Comparison of ENCODE assay signal across 17 cellular contexts in the genomic region with DNA sequence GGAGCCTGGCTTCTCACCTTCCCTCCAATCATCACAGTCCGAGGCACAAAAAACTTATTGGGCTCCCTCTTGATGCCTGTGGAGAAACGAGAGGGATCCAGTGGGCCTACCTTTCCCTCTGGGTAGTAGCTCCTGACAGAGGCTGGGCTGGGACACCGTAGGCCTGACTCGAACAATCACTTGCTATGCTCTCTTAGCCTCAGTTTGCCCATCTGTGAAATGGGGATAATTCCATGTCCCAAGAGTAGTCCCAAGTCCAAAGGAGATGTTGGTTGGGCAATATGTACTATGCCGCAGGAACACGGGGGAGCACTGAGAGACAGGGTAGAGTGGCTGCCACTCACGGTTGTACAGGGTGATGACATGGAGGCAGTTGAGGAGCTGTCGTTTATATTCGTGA. TPM values are rescaled to one million over a fixed set of nuclear protein-coding genes. Genes with fewer than 3 reads are reported as not detected.
DNase-seq lines count a peak whose midpoint lies in the region; ATAC-seq, FAIRE-seq and TF ChIP-seq lines count a peak whose summit lies in the region.
"Had no signal": no experiment of that assay in that cellular context is flagged by ENCODE, and none has a peak within 500 bp of the region (broad histone marks: within the 10 kb centered on the region; RNA-seq: fewer than 3 reads in every experiment).

No MANE protein-coding gene starts in this region.

- no peak for TF ChIP-seq EP300 in H1 (IDR thresholded peaks at IDR 0.05; ENCODE audit: borderline replicate concordance in 1 of 2, low read depth in 2 of 2, low read length in 2 of 2)

- H2BK120ac ChIP-seq in H1 (replicated peaks; ENCODE audit: low read depth, low read length): no peak overlapping the region

- DNase-seq in CD4-positive, CD25-positive, alpha-beta regulatory T cell: no peak
- DNase-seq in H1 (ENCODE audit: low read depth in 1 of 2, low spot score in 2 of 2): no peak
- DNase-seq in progenitor cell of endocrine pancreas (ENCODE audit: low spot score, unreplicated experiment): no peak
- no peak for DNase-seq in SKM-1 treated with dmso at 0.1 percent for 144 hours (lab: John Stamatoyannopoulos, UW; ENCODE audit: unreplicated experiment)
- DNase-seq in GM12892 (ENCODE audit: insufficient read length): no peak
- DNase-seq: DMS79 treated with DMSO at 0.1 percent for 48 hours, GM23248, KG1, NCI-H1436, NCI-H2029, NCI-H774, RPMI8226, SIG-M5 had no signal

- H3K56ac ChIP-seq in H1 (replicated peaks; ENCODE audit: insufficient read length, low read depth, low read length): no peak overlapping the region

- no peaks in the 10 kb centered on the region for H3K27me3 ChIP-seq in CD4-positive, CD25-positive, alpha-beta regulatory T cell (ENCODE audit: control insufficient read depth, insufficient read depth, low read length)
- no peaks in the 10 kb centered on the region for H3K27me3 ChIP-seq in H1 (replicated peaks in 1 of 4; ENCODE audit: control insufficient read depth in 3 of 4, extremely low read depth in 1 of 4, insufficient read depth in 3 of 4, low read length in 3 of 4)

- no peak for ATAC-seq in CD4-positive, CD25-positive, alpha-beta regulatory T cell (ENCODE audit: low read depth in 2 of 2)
- no peak for ATAC-seq in HG02588 (IDR thresholded peaks at IDR 0.05; ENCODE audit: unreplicated experiment)

- 93% methylated on average over 9 of the region's 9 CpGs; no CpG with 5 or more reads in 1 of the 2 experiments for WGBS in H1 (ENCODE audit: extremely low coverage in 1 of 2, insufficient coverage in 1 of 2, insufficient read length in 1 of 2, insufficient replicate concordance in 2 of 2, low coverage in 1 of 2, low lambda C conversion rate in 2 of 2, missing lambda C conversion rate in 1 of 2), 2 experiments

- no peaks in the 10 kb centered on the region for H3K23me2 ChIP-seq in H1 (ENCODE audit: low read depth, low read length)

- no peak overlapping the region for H2BK5ac ChIP-seq in H1 (ENCODE audit: low read depth, low read length)

- H4K20me1 ChIP-seq in H1 (replicated peaks in 1 of 2; ENCODE audit: control insufficient read depth in 1 of 2, insufficient read depth in 2 of 2, low read length in 2 of 2): no peaks in the 10 kb centered on the region

- H3K79me2 ChIP-seq in H1 (ENCODE audit: control insufficient read depth in 1 of 2, insufficient read depth in 2 of 2, low read length in 2 of 2): no peaks in the 10 kb centered on the region

- H3K14ac ChIP-seq in H1 (ENCODE audit: insufficient read length): no peak overlapping the region

- peaks cover 16% of the 10 kb centered on the region for H3K36me3 Mint-ChIP-seq in CD4-positive, CD25-positive, alpha-beta regulatory T cell
- H3K36me3 Mint-ChIP-seq in progenitor cell of endocrine pancreas (ENCODE audit: insufficient read depth): peaks cover 2% of the 10 kb centered on the region

- no peak overlapping the region for H2BK12ac ChIP-seq in H1 (ENCODE audit: low read depth, low read length)

- H3K9ac ChIP-seq in H1 (replicated peaks in 1 of 4; ENCODE audit: extremely low read depth in 1 of 4, low read depth in 3 of 4, low read length in 3 of 4): no peak overlapping the region
- H3K9ac ChIP-seq: GM23248 had no signal

- no peak overlapping the region for H2BK20ac ChIP-seq in H1 (ENCODE audit: low read length)

- peaks cover 0 to 1% (median 0%) of the 10 kb centered on the region in 7 donors for H3K9me3 Mint-ChIP-seq in CD4-positive, CD25-positive, alpha-beta regulatory T cell
- H3K9me3 Mint-ChIP-seq in progenitor cell of endocrine pancreas (ENCODE audit: low read depth): no peaks in the 10 kb centered on the region
- H3K9me3 Mint-ChIP-seq: CD4-positive, alpha-beta memory T cell had no signal

- H2AK5ac ChIP-seq in H1 (ENCODE audit: low read depth, low read length): no peak overlapping the region

- no peak overlapping the region for H3K18ac ChIP-seq in H1 (ENCODE audit: extremely low read depth, low read length)

- no peak for TF ChIP-seq CTCF in H1 (IDR thresholded peaks at IDR 0.05; ENCODE audit: control extremely low read depth in 1 of 3, insufficient read depth in 1 of 3, low read depth in 1 of 3, low read length in 3 of 3)
- TF ChIP-seq CTCF in progenitor cell of endocrine pancreas (IDR thresholded peaks at IDR 0.05; ENCODE audit: unreplicated experiment): no peak

- TF ChIP-seq RAD21 in H1 (IDR thresholded peaks at IDR 0.05 in 1 of 2, conservative IDR thresholded peaks at IDR 0.05 in 1 of 2; ENCODE audit: low read depth in 2 of 2, low read length in 2 of 2): no peak

- H3K27ac ChIP-seq in CD4-positive, CD25-positive, alpha-beta regulatory T cell (ENCODE audit: insufficient read depth, low read length, poor library complexity, severe bottlenecking): no peak overlapping the region
- no peak overlapping the region for H3K27ac ChIP-seq in H1 (ENCODE audit: low read depth, low read length)
- H3K27ac ChIP-seq: GM23248 had no signal

- no peaks in the 10 kb centered on the region for H3K9me3 ChIP-seq in CD4-positive, CD25-positive, alpha-beta regulatory T cell (ENCODE audit: control insufficient read depth in 2 of 2, low read length in 2 of 2)
- H3K9me3 ChIP-seq in H1 (ENCODE audit: insufficient read depth in 2 of 2, low read depth in 1 of 2, low read length in 1 of 2): no peaks in the 10 kb centered on the region

- H3K4me2 ChIP-seq in H1 (ENCODE audit: insufficient read depth in 1 of 2, low read depth in 2 of 2, low read length in 2 of 2): no peak overlapping the region

- FAIRE-seq in H1 (lab: Jason Lieb, UNC): no peak
- FAIRE-seq in GM12892 (lab: Jason Lieb, UNC): no peak
- FAIRE-seq: D721Med had no signal

- TF ChIP-seq POLR2A in H1 (IDR thresholded peaks at IDR 0.05; ENCODE audit: control extremely low read depth in 1 of 2, low read depth in 2 of 2, low read length in 2 of 2) (no peak), GM12892 (IDR thresholded peaks at IDR 0.05; ENCODE audit: low read depth, low read length) (no peak)

- no peak overlapping the region for H3K4me3 ChIP-seq in CD4-positive, CD25-positive, alpha-beta regulatory T cell (ENCODE audit: low read depth, low read length)
- no peak overlapping the region for H3K4me3 ChIP-seq in H1 (ENCODE audit: extremely low read depth in 1 of 4, insufficient read depth in 2 of 4, low read depth in 3 of 4, low read length in 4 of 4)
- H3K4me3 ChIP-seq: GM23248 had no signal

- no peak overlapping the region for H2AFZ ChIP-seq in H1 (ENCODE audit: low read length)
- H2AFZ ChIP-seq: GM23248 had no signal

- CTCF ChIA-PET in H1 (lab: Charles Lee; ENCODE audit: partially characterized antibody): interaction anchor here (0.7 to 23.7 kb wide), 9 partner anchors 9 to 384 kb away, joined by 3 to 376 read pairs (median 3); partner anchors contain the start of genes PYGM and RASGRP2

- no peaks in the 10 kb centered on the region for H3K79me1 ChIP-seq in H1 (ENCODE audit: low read depth, low read length)

- no peak overlapping the region for H4K8ac ChIP-seq in H1 (ENCODE audit: extremely low read depth, insufficient read depth, low read length)

- H3K23ac ChIP-seq in H1 (ENCODE audit: insufficient read length): no peak overlapping the region

- POLR2A ChIA-PET in H1 (lab: Charles Lee; ENCODE audit: partially characterized antibody): interaction anchor here (0.6 to 42.9 kb wide), 3 partner anchors 2 to 869 kb away, joined by 3 to 1087 read pairs (median 1087); partner anchors contain the start of genes PYGM, RASGRP2 and SF1

- no peak overlapping the region for H3K4ac ChIP-seq in H1 (replicated peaks; ENCODE audit: insufficient read length, low read depth, low read length)

- H4K5ac ChIP-seq in H1 (ENCODE audit: insufficient read length, low read depth, low read length): no peak overlapping the region

- peaks cover 9% of the 10 kb centered on the region for H3K36me3 ChIP-seq in CD4-positive, CD25-positive, alpha-beta regulatory T cell (ENCODE audit: control insufficient read depth, insufficient read depth, low read length)
- H3K36me3 ChIP-seq in H1 (ENCODE audit: control insufficient read depth in 2 of 4, insufficient read depth in 4 of 4, low read length in 3 of 4): no peaks in the 10 kb centered on the region; a peak in 1 of 8 replicates

- H3K4me3 Mint-ChIP-seq in CD4-positive, CD25-positive, alpha-beta regulatory T cell: peak overlapping the region in 1 of 4 donors; percentile 69
- H3K4me3 Mint-ChIP-seq in progenitor cell of endocrine pancreas (ENCODE audit: low read depth): no peak overlapping the region
- H3K4me3 Mint-ChIP-seq: CD4-positive, alpha-beta memory T cell had no signal

- peaks cover 10% of the 10 kb centered on the region for H3K4me1 ChIP-seq in CD4-positive, CD25-positive, alpha-beta regulatory T cell (ENCODE audit: control insufficient read depth, insufficient read depth, low read length, poor library complexity, severe bottlenecking)
- peaks cover 0 to 7% (median 3%) of the 10 kb centered on the region in 4 experiments; a peak in 4 of 7 replicates for H3K4me1 ChIP-seq in H1 (replicated peaks in 1 of 4; ENCODE audit: control insufficient read depth in 3 of 4, insufficient read depth in 4 of 4, low read length in 3 of 4)

- H3K4me1 Mint-ChIP-seq in CD4-positive, CD25-positive, alpha-beta regulatory T cell: peaks cover 5 to 49% (median 11%) of the 10 kb centered on the region in 4 donors
- H3K4me1 Mint-ChIP-seq in progenitor cell of endocrine pancreas (ENCODE audit: low read depth): no peaks in the 10 kb centered on the region

- H2BK15ac ChIP-seq in H1 (ENCODE audit: low read length): no peak overlapping the region

- no peaks in the 10 kb centered on the region for H3K27me3 Mint-ChIP-seq in CD4-positive, CD25-positive, alpha-beta regulatory T cell
- H3K27me3 Mint-ChIP-seq in progenitor cell of endocrine pancreas: peaks cover 18% of the 10 kb centered on the region
- H3K27me3 Mint-ChIP-seq: CD4-positive, alpha-beta memory T cell had no signal

- no peak overlapping the region for H4K91ac ChIP-seq in H1 (replicated peaks; ENCODE audit: insufficient read length, low read length)

- peak overlapping the region in 2 of 3 donors; percentile 5 to 42 for H3K27ac Mint-ChIP-seq in CD4-positive, CD25-positive, alpha-beta regulatory T cell
- peak overlapping the region; percentile 29 for H3K27ac Mint-ChIP-seq in progenitor cell of endocrine pancreas

RNA-seq across cellular contexts. Expression of gene RASGRP2, which starts 7.6 kb away (rescaled TPM):
- 570 TPM for total RNA-seq in CD4-positive, CD25-positive, alpha-beta regulatory T cell
- polyA plus RNA-seq in CD4-positive, CD25-positive, alpha-beta regulatory T cell: 100 to 1,000 TPM; 140 to 170 (median 157) TPM
- total RNA-seq in H1 (2021; fragmentation: NEBNext Ultra II Directional; extraction: Animal tissue kit (Norgen Biotek cat#: 25700)): 37.9 and 40.6 TPM in 2 replicates
- polyA plus RNA-seq in H1 (2011; rRNA removed): 45.7 and 50.4 TPM in 2 replicates
- polyA plus RNA-seq in H1 (2011; cell fraction: cytosol; rRNA removed): 41.1 TPM
- polyA plus RNA-seq in H1 (2011; cell fraction: nucleus; rRNA removed): 127 TPM
- 30.1 to 58.0 TPM (median 54.6 TPM) in 4 replicates for polyA plus RNA-seq in H1 (2012, experiment 1 of 2)
- 31.1 TPM for polyA plus RNA-seq in H1 (2012, experiment 2 of 2)
- 33.0 TPM for polyA plus RNA-seq in H1 (2013, experiment 1 of 2)
- polyA plus RNA-seq in H1 (2013, experiment 2 of 2): 34.6 TPM
- polyA minus RNA-seq in H1 (2011; rRNA and poly(A)+ RNA removed): 14.8 and 18.9 TPM in 2 replicates
- polyA minus RNA-seq in H1 (2011; cell fraction: cytosol; rRNA and poly(A)+ RNA removed): 12.3 TPM
- polyA minus RNA-seq in H1 (2011; cell fraction: nucleus; rRNA and poly(A)+ RNA removed): 24.8 TPM
- total RNA-seq in progenitor cell of endocrine pancreas: 0.53 and 0.73 TPM in 2 replicates
- polyA plus RNA-seq in GM12892 (2012; ENCODE audit: missing spikeins): 2.4 TPM
- total RNA-seq: GM23248, NCI-H460 had no signal

RNA-seq across cellular contexts. Expression of gene PYGM, which starts 8.2 kb away (rescaled TPM):
- total RNA-seq in CD4-positive, CD25-positive, alpha-beta regulatory T cell: 10.9 TPM
- polyA plus RNA-seq in CD4-positive, CD25-positive, alpha-beta regulatory T cell: under 1 TPM in 2 of 4 donors, not detected in 2; 0.17 to 0.43 TPM
- total RNA-seq in H1 (2021; fragmentation: NEBNext Ultra II Directional; extraction: Animal tissue kit (Norgen Biotek cat#: 25700)): 9.6 and 9.7 TPM in 2 replicates
- 10.0 and 15.2 TPM in 2 replicates for polyA plus RNA-seq in H1 (2011; rRNA removed)
- polyA plus RNA-seq in H1 (2011; cell fraction: cytosol; rRNA removed): 10.4 TPM
- polyA plus RNA-seq in H1 (2011; cell fraction: nucleus; rRNA removed): 20.9 TPM
- polyA plus RNA-seq in H1 (2012, experiment 1 of 2): 9.2 to 15.4 TPM (median 13.0 TPM) in 4 replicates
- polyA plus RNA-seq in H1 (2012, experiment 2 of 2): 11.5 TPM
- polyA plus RNA-seq in H1 (2013, experiment 1 of 2): 6.9 TPM
- polyA plus RNA-seq in H1 (2013, experiment 2 of 2): 6.3 TPM
- 13.2 and 16.4 TPM in 2 replicates for polyA minus RNA-seq in H1 (2011; rRNA and poly(A)+ RNA removed)
- 12.3 TPM for polyA minus RNA-seq in H1 (2011; cell fraction: cytosol; rRNA and poly(A)+ RNA removed)
- polyA minus RNA-seq in H1 (2011; cell fraction: nucleus; rRNA and poly(A)+ RNA removed): 5.4 TPM
- 1.4 and 1.6 TPM in 2 replicates for total RNA-seq in progenitor cell of endocrine pancreas
- polyA plus RNA-seq in GM12892 (2012; ENCODE audit: missing spikeins): 0.70 TPM
- total RNA-seq: GM23248 had no signal
- polyA plus RNA-seq: GM23248 had no signal

RNA-seq across cellular contexts. Expression of gene SF1, which starts 26.8 kb away (rescaled TPM):
- total RNA-seq in CD4-positive, CD25-positive, alpha-beta regulatory T cell: 1,361 TPM
- 100 to 1,000 TPM in 1 of 4 donors, 10 to 100 TPM in 3; 75.0 to 100 (median 89.3) TPM for polyA plus RNA-seq in CD4-positive, CD25-positive, alpha-beta regulatory T cell
- 353 and 365 TPM in 2 replicates for total RNA-seq in H1 (2021; fragmentation: NEBNext Ultra II Directional; extraction: Animal tissue kit (Norgen Biotek cat#: 25700))
- polyA plus RNA-seq in H1 (2011; rRNA removed): 72.7 and 110 TPM in 2 replicates
- 70.0 TPM for polyA plus RNA-seq in H1 (2011; cell fraction: cytosol; rRNA removed)
- polyA plus RNA-seq in H1 (2011; cell fraction: nucleus; rRNA removed): 197 TPM
- 259 to 328 TPM (median 273 TPM) in 4 replicates for polyA plus RNA-seq in H1 (2012, experiment 1 of 2)
- polyA plus RNA-seq in H1 (2012, experiment 2 of 2): 150 TPM
- polyA plus RNA-seq in H1 (2013, experiment 1 of 2): 194 TPM
- polyA plus RNA-seq in H1 (2013, experiment 2 of 2): 181 TPM
- polyA minus RNA-seq in H1 (2011; rRNA and poly(A)+ RNA removed): 75.9 and 88.7 TPM in 2 replicates
- polyA minus RNA-seq in H1 (2011; cell fraction: cytosol; rRNA and poly(A)+ RNA removed): 107 TPM
- polyA minus RNA-seq in H1 (2011; cell fraction: nucleus; rRNA and poly(A)+ RNA removed): 210 TPM
- 500 and 503 TPM in 2 replicates for total RNA-seq in progenitor cell of endocrine pancreas
- 146 TPM for polyA plus RNA-seq in GM12892 (2012; ENCODE audit: missing spikeins)

RNA-seq across cellular contexts. Expression of gene NRXN2, which starts 28.6 kb away (rescaled TPM):
- total RNA-seq in CD4-positive, CD25-positive, alpha-beta regulatory T cell: 0.42 TPM
- polyA plus RNA-seq in CD4-positive, CD25-positive, alpha-beta regulatory T cell: not detected
- total RNA-seq in H1 (2021; fragmentation: NEBNext Ultra II Directional; extraction: Animal tissue kit (Norgen Biotek cat#: 25700)): 11.4 and 11.5 TPM in 2 replicates
- polyA plus RNA-seq in H1 (2011; rRNA removed): 1.3 and 5.7 TPM in 2 replicates
- polyA plus RNA-seq in H1 (2011; cell fraction: cytosol; rRNA removed): 2.4 TPM
- 7.0 TPM for polyA plus RNA-seq in H1 (2011; cell fraction: nucleus; rRNA removed)
- 6.8 to 12.4 TPM (median 9.6 TPM) in 4 replicates for polyA plus RNA-seq in H1 (2012, experiment 1 of 2)
- 4.9 TPM for polyA plus RNA-seq in H1 (2012, experiment 2 of 2)
- polyA plus RNA-seq in H1 (2013, experiment 1 of 2): 11.2 TPM
- polyA plus RNA-seq in H1 (2013, experiment 2 of 2): 12.9 TPM
- 10.7 and 12.0 TPM in 2 replicates for polyA minus RNA-seq in H1 (2011; rRNA and poly(A)+ RNA removed)
- polyA minus RNA-seq in H1 (2011; cell fraction: cytosol; rRNA and poly(A)+ RNA removed): 8.7 TPM
- polyA minus RNA-seq in H1 (2011; cell fraction: nucleus; rRNA and poly(A)+ RNA removed): 10.3 TPM
- 0.17 and 0.60 TPM in 2 replicates for total RNA-seq in progenitor cell of endocrine pancreas
- 0.36 TPM for polyA plus RNA-seq in GM12892 (2012; ENCODE audit: missing spikeins)
- polyA plus RNA-seq: CD4-positive, alpha-beta memory T cell had no signal

RNA-seq across cellular contexts. Expression of gene MAP4K2, which starts 51.4 kb away (rescaled TPM):
- total RNA-seq in CD4-positive, CD25-positive, alpha-beta regulatory T cell: 85.0 TPM
- polyA plus RNA-seq in CD4-positive, CD25-positive, alpha-beta regulatory T cell: 10 to 100 TPM; 31.5 to 39.5 (median 34.8) TPM
- 20.7 and 24.0 TPM in 2 replicates for total RNA-seq in H1 (2021; fragmentation: NEBNext Ultra II Directional; extraction: Animal tissue kit (Norgen Biotek cat#: 25700))
- 20.1 and 25.3 TPM in 2 replicates for polyA plus RNA-seq in H1 (2011; rRNA removed)
- polyA plus RNA-seq in H1 (2011; cell fraction: cytosol; rRNA removed): 22.2 TPM
- 54.2 TPM for polyA plus RNA-seq in H1 (2011; cell fraction: nucleus; rRNA removed)
- polyA plus RNA-seq in H1 (2012, experiment 1 of 2): 14.0 to 19.1 TPM (median 15.9 TPM) in 4 replicates
- polyA plus RNA-seq in H1 (2012, experiment 2 of 2): 12.9 TPM
- polyA plus RNA-seq in H1 (2013, experiment 1 of 2): 11.2 TPM
- polyA plus RNA-seq in H1 (2013, experiment 2 of 2): 12.0 TPM
- 18.5 and 20.3 TPM in 2 replicates for polyA minus RNA-seq in H1 (2011; rRNA and poly(A)+ RNA removed)
- polyA minus RNA-seq in H1 (2011; cell fraction: cytosol; rRNA and poly(A)+ RNA removed): 11.0 TPM
- 11.6 TPM for polyA minus RNA-seq in H1 (2011; cell fraction: nucleus; rRNA and poly(A)+ RNA removed)
- 12.7 and 13.3 TPM in 2 replicates for total RNA-seq in progenitor cell of endocrine pancreas
- 27.8 TPM for polyA plus RNA-seq in GM12892 (2012; ENCODE audit: missing spikeins)

Comparison
In these comparisons a context has a peak if more than half of its experiments do, and no peak if none do; other contexts are left out.
1. RNA of gene RASGRP2, which starts 7.6 kb away (total RNA-seq): 570 TPM in CD4-positive, CD25-positive, alpha-beta regulatory T cell (single experiment) and 37.9 to 40.6 TPM in H1; 0.53 to 0.73 TPM in progenitor cell of endocrine pancreas; every median in the first group is over 10 times any median in the second.